Comparison of ENCODE assay signal across 25 cellular contexts in genomic region chr4:31124008-31124645, GRCh38.
"Had no signal": no experiment of that assay in that cellular context is flagged by ENCODE, and none has a peak within 500 bp of the region (broad histone marks: within the 10 kb centered on the region; RNA-seq: fewer than 3 reads in every experiment).

No MANE protein-coding gene starts in this region.

- H3K9me3 ChIP-seq: esophagus squamous epithelium, mucosa of descending colon, prostate gland, right atrium auricular region, sigmoid colon, spleen, thoracic aorta, tibial nerve, upper lobe of right lung, uterus had no signal

- H3K9me3 Mint-ChIP-seq: neural progenitor cell; stimulated activated memory B cell treated with anti-CD40 and anti-IgM and Interleukin-4, amounts not matched to agents 10 μg/mL and 1 μg/mL and 100 μg/mL, for 72 hours; stimulated activated naive CD8-positive, alpha-beta T cell treated with anti-CD3 and anti-CD28 coated beads, Interleukin-15, Interleukin-2, amounts not matched to agents 100 ng/mL and 50 ng/mL, for 24 hours had no signal

- H3K4me1 ChIP-seq: esophagus squamous epithelium, parathyroid adenoma, prostate gland, right atrium auricular region, sigmoid colon, spleen, tibial nerve, upper lobe of right lung, uterus had no signal

- ATAC-seq: effector memory CD8-positive, alpha-beta T cell; mucosa of descending colon; natural killer cell treated with Interleukin-12 subunit alpha and Interleukin-12 subunit beta and Interleukin-15 and Interleukin-18, amount 100 ng/mL, for 72 hours; upper lobe of right lung had no signal

- H3K4me2 ChIP-seq: neural progenitor cell had no signal

- H3K79me2 ChIP-seq: parathyroid adenoma had no signal

- H3K27me3 Mint-ChIP-seq: effector memory CD8-positive, alpha-beta T cell; memory B cell; naive B cell; natural killer cell treated with Interleukin-12 subunit alpha and Interleukin-12 subunit beta and Interleukin-15 and Interleukin-18, amount 100 ng/mL, for 72 hours; stimulated activated memory B cell treated with anti-CD40 and anti-IgM and Interleukin-4, amounts not matched to agents 10 μg/mL and 1 μg/mL and 100 μg/mL, for 72 hours; stimulated activated naive CD8-positive, alpha-beta T cell treated with anti-CD3 and anti-CD28 coated beads, Interleukin-15, Interleukin-2, amounts not matched to agents 100 ng/mL and 50 ng/mL, for 24 hours had no signal

- H2AFZ ChIP-seq: neural progenitor cell, parathyroid adenoma had no signal

- H3K27ac ChIP-seq: coronary artery, esophagus squamous epithelium, neural progenitor cell, parathyroid adenoma, prostate gland, right atrium auricular region, sigmoid colon, spleen, thoracic aorta, tibial nerve, upper lobe of right lung, uterus had no signal

- H3K36me3 ChIP-seq: esophagus squamous epithelium, neural progenitor cell, prostate gland, right atrium auricular region, sigmoid colon, spleen, thoracic aorta, tibial nerve, upper lobe of right lung, uterus had no signal

- H3K36me3 Mint-ChIP-seq: memory B cell; naive B cell; natural killer cell treated with Interleukin-12 subunit alpha and Interleukin-12 subunit beta and Interleukin-15 and Interleukin-18, amount 100 ng/mL, for 72 hours; stimulated activated memory B cell treated with anti-CD40 and anti-IgM and Interleukin-4, amounts not matched to agents 10 μg/mL and 1 μg/mL and 100 μg/mL, for 72 hours had no signal

- H3K9ac ChIP-seq: neural progenitor cell, parathyroid adenoma had no signal

- H3K4me3 ChIP-seq: coronary artery, esophagus squamous epithelium, lung, mucosa of descending colon, neural progenitor cell, prostate gland, right atrium auricular region, sigmoid colon, spleen, thoracic aorta, tibial nerve, upper lobe of right lung, uterus had no signal

- H3K27me3 ChIP-seq: esophagus squamous epithelium, neural progenitor cell, right atrium auricular region, sigmoid colon, spleen, tibial nerve, upper lobe of right lung, uterus had no signal

- H3K27ac Mint-ChIP-seq: effector memory CD8-positive, alpha-beta T cell; memory B cell; naive B cell; natural killer cell treated with Interleukin-12 subunit alpha and Interleukin-12 subunit beta and Interleukin-15 and Interleukin-18, amount 100 ng/mL, for 72 hours; neural progenitor cell; stimulated activated memory B cell treated with anti-CD40 and anti-IgM and Interleukin-4, amounts not matched to agents 10 μg/mL and 1 μg/mL and 100 μg/mL, for 72 hours; stimulated activated naive CD8-positive, alpha-beta T cell treated with anti-CD3 and anti-CD28 coated beads, Interleukin-15, Interleukin-2, amounts not matched to agents 100 ng/mL and 50 ng/mL, for 24 hours had no signal

- DNase-seq: dermis blood vessel endothelial cell; effector memory CD8-positive, alpha-beta T cell; erythroblast; esophagus squamous epithelium; foreskin melanocyte; head of caudate nucleus; mucosa of descending colon; naive B cell; sigmoid colon; spleen; stimulated activated CD4-positive, alpha-beta T cell treated with anti-CD3 and anti-CD28 coated beads, Interleukin-4, amount 100 ng/mL, for 4 hours; upper lobe of right lung; uterus had no signal

- H3K4me1 Mint-ChIP-seq: memory B cell; naive B cell; stimulated activated memory B cell treated with anti-CD40 and anti-IgM and Interleukin-4, amounts not matched to agents 10 μg/mL and 1 μg/mL and 100 μg/mL, for 72 hours had no signal

- H3K4me3 Mint-ChIP-seq: effector memory CD8-positive, alpha-beta T cell; memory B cell; naive B cell; natural killer cell treated with Interleukin-12 subunit alpha and Interleukin-12 subunit beta and Interleukin-15 and Interleukin-18, amount 100 ng/mL, for 72 hours; neural progenitor cell; stimulated activated memory B cell treated with anti-CD40 and anti-IgM and Interleukin-4, amounts not matched to agents 10 μg/mL and 1 μg/mL and 100 μg/mL, for 72 hours; stimulated activated naive CD8-positive, alpha-beta T cell treated with anti-CD3 and anti-CD28 coated beads, Interleukin-15, Interleukin-2, amounts not matched to agents 100 ng/mL and 50 ng/mL, for 24 hours had no signal
